Comparison of ENCODE assay signal across 1 cellular context in the genomic region with DNA sequence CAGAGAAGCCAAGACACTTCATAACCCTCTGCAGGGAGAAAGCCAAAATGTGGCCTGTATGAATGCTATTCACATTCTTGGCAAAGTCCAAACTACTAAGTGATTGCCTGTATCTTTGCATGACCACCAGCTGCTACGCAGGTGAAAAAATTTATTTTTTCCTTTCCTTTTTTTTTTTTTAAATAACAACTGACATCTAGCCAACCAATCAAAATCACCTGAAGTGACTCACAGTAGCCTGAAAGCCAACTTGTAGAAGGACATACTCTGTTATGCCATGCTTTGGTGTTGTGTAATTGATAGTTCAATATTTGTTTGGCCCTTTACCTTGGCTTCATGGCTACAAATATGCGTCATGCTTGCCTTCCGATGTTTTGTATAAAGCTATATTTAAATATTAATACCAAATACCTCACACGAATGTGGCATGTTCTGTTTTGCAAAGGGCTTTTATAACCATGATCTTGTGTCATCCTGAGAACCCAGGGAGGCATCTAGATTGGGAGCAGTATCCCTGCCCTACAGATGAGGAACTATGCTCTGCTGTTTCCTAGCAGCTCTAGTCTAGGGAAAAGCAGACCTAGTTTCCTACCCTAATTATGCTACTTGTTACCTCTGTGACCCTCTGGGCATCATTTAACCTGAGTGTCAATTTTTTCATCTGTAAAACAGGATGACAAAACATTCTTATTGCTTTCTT.
A peak's percentile ranks its signal among the peaks of the same experiment; 100 is the strongest.
TF ChIP-seq lines count a peak whose summit lies in the region.

No MANE protein-coding gene starts in this region.

TF ChIP-seq in HepG2, 621 proteins besides CTCF, POLR2A, EP300 and RAD21 (continued from another document and continues in another):
- TF ChIP-seq, protein P1, sequence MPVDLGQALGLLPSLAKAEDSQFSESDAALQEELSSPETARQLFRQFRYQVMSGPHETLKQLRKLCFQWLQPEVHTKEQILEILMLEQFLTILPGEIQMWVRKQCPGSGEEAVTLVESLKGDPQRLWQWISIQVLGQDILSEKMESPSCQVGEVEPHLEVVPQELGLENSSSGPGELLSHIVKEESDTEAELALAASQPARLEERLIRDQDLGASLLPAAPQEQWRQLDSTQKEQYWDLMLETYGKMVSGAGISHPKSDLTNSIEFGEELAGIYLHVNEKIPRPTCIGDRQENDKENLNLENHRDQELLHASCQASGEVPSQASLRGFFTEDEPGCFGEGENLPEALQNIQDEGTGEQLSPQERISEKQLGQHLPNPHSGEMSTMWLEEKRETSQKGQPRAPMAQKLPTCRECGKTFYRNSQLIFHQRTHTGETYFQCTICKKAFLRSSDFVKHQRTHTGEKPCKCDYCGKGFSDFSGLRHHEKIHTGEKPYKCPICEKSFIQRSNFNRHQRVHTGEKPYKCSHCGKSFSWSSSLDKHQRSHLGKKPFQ (CRISPR knock-in tag; IDR thresholded peaks at IDR 0.05; ENCODE audit: insufficient replicate concordance) = no peak
- TF ChIP-seq, protein P2, sequence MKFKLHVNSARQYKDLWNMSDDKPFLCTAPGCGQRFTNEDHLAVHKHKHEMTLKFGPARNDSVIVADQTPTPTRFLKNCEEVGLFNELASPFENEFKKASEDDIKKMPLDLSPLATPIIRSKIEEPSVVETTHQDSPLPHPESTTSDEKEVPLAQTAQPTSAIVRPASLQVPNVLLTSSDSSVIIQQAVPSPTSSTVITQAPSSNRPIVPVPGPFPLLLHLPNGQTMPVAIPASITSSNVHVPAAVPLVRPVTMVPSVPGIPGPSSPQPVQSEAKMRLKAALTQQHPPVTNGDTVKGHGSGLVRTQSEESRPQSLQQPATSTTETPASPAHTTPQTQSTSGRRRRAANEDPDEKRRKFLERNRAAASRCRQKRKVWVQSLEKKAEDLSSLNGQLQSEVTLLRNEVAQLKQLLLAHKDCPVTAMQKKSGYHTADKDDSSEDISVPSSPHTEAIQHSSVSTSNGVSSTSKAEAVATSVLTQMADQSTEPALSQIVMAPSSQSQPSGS (CRISPR knock-in tag; IDR thresholded peaks at IDR 0.05) = peak; percentile 87; the same call in 1 of the 2 replicates
- TF ChIP-seq, protein P3, sequence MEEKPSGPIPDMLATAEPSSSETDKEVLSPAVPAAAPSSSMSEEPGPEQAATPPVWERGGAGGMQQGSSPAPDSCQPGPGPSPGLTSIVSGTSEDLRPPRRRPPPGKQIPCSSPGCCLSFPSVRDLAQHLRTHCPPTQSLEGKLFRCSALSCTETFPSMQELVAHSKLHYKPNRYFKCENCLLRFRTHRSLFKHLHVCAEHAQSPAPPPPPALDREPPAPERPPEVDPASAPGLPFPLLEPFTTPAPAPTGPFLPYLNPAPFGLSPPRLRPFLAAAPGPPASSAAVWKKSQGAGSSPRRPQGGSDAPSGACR (CRISPR knock-in tag; IDR thresholded peaks at IDR 0.05) = no peak
- TF ChIP-seq, protein P4, sequence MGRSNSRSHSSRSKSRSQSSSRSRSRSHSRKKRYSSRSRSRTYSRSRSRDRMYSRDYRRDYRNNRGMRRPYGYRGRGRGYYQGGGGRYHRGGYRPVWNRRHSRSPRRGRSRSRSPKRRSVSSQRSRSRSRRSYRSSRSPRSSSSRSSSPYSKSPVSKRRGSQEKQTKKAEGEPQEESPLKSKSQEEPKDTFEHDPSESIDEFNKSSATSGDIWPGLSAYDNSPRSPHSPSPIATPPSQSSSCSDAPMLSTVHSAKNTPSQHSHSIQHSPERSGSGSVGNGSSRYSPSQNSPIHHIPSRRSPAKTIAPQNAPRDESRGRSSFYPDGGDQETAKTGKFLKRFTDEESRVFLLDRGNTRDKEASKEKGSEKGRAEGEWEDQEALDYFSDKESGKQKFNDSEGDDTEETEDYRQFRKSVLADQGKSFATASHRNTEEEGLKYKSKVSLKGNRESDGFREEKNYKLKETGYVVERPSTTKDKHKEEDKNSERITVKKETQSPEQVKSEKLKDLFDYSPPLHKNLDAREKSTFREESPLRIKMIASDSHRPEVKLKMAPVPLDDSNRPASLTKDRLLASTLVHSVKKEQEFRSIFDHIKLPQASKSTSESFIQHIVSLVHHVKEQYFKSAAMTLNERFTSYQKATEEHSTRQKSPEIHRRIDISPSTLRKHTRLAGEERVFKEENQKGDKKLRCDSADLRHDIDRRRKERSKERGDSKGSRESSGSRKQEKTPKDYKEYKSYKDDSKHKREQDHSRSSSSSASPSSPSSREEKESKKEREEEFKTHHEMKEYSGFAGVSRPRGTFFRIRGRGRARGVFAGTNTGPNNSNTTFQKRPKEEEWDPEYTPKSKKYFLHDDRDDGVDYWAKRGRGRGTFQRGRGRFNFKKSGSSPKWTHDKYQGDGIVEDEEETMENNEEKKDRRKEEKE (IDR thresholded peaks at IDR 0.05) = no peak
- no peak for TF ChIP-seq ZNF207 (IDR thresholded peaks at IDR 0.05; ENCODE audit: borderline replicate concordance)
- peak; percentile 69; the same call in 1 of the 2 replicates for TF ChIP-seq ISL2 (CRISPR knock-in tag; IDR thresholded peaks at IDR 0.05)
- TF ChIP-seq CBX1 (IDR thresholded peaks at IDR 0.05; ENCODE audit: low read depth) = no peak
- TF ChIP-seq ZNF7 (CRISPR knock-in tag; IDR thresholded peaks at IDR 0.05) = no peak
- no peak for TF ChIP-seq ZNF232 (CRISPR knock-in tag; IDR thresholded peaks at IDR 0.05; ENCODE audit: borderline replicate concordance)
- TF ChIP-seq, protein P5, sequence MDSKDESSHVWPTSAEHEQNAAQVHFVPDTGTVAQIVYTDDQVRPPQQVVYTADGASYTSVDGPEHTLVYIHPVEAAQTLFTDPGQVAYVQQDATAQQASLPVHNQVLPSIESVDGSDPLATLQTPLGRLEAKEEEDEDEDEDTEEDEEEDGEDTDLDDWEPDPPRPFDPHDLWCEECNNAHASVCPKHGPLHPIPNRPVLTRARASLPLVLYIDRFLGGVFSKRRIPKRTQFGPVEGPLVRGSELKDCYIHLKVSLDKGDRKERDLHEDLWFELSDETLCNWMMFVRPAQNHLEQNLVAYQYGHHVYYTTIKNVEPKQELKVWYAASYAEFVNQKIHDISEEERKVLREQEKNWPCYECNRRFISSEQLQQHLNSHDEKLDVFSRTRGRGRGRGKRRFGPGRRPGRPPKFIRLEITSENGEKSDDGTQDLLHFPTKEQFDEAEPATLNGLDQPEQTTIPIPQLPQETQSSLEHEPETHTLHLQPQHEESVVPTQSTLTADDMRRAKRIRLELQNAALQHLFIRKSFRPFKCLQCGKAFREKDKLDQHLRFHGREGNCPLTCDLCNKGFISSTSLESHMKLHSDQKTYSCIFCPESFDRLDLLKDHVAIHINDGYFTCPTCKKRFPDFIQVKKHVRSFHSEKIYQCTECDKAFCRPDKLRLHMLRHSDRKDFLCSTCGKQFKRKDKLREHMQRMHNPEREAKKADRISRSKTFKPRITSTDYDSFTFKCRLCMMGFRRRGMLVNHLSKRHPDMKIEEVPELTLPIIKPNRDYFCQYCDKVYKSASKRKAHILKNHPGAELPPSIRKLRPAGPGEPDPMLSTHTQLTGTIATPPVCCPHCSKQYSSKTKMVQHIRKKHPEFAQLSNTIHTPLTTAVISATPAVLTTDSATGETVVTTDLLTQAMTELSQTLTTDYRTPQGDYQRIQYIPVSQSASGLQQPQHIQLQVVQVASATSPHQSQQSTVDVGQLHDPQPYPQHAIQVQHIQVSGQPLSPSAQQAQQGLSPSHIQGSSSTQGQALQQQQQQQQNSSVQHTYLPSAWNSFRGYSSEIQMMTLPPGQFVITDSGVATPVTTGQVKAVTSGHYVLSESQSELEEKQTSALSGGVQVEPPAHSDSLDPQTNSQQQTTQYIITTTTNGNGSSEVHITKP (CRISPR knock-in tag; IDR thresholded peaks at IDR 0.05; ENCODE audit: low read depth) = no peak
- TF ChIP-seq RBAK (CRISPR knock-in tag; IDR thresholded peaks at IDR 0.05) = no peak
- no peak for TF ChIP-seq ZNF260 (CRISPR knock-in tag; IDR thresholded peaks at IDR 0.05; ENCODE audit: borderline replicate concordance, low read depth)
- no peak for TF ChIP-seq ZNF713 (CRISPR knock-in tag; IDR thresholded peaks at IDR 0.05)
- no peak for TF ChIP-seq TAF1 (CRISPR knock-in tag; IDR thresholded peaks at IDR 0.05)
- TF ChIP-seq, protein P6, sequence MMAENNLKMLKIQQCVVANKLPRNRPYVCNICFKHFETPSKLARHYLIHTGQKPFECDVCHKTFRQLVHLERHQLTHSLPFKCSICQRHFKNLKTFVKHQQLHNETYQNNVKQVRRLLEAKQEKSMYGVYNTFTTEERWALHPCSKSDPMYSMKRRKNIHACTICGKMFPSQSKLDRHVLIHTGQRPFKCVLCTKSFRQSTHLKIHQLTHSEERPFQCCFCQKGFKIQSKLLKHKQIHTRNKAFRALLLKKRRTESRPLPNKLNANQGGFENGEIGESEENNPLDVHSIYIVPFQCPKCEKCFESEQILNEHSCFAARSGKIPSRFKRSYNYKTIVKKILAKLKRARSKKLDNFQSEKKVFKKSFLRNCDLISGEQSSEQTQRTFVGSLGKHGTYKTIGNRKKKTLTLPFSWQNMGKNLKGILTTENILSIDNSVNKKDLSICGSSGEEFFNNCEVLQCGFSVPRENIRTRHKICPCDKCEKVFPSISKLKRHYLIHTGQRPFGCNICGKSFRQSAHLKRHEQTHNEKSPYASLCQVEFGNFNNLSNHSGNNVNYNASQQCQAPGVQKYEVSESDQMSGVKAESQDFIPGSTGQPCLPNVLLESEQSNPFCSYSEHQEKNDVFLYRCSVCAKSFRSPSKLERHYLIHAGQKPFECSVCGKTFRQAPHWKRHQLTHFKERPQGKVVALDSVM (CRISPR knock-in tag; IDR thresholded peaks at IDR 0.05) = no peak
- TF ChIP-seq ZNF274 (CRISPR knock-in tag; IDR thresholded peaks at IDR 0.05) = no peak
- no peak for TF ChIP-seq ZNF670 (CRISPR knock-in tag; IDR thresholded peaks at IDR 0.05; ENCODE audit: borderline replicate concordance)
- TF ChIP-seq, protein P7, sequence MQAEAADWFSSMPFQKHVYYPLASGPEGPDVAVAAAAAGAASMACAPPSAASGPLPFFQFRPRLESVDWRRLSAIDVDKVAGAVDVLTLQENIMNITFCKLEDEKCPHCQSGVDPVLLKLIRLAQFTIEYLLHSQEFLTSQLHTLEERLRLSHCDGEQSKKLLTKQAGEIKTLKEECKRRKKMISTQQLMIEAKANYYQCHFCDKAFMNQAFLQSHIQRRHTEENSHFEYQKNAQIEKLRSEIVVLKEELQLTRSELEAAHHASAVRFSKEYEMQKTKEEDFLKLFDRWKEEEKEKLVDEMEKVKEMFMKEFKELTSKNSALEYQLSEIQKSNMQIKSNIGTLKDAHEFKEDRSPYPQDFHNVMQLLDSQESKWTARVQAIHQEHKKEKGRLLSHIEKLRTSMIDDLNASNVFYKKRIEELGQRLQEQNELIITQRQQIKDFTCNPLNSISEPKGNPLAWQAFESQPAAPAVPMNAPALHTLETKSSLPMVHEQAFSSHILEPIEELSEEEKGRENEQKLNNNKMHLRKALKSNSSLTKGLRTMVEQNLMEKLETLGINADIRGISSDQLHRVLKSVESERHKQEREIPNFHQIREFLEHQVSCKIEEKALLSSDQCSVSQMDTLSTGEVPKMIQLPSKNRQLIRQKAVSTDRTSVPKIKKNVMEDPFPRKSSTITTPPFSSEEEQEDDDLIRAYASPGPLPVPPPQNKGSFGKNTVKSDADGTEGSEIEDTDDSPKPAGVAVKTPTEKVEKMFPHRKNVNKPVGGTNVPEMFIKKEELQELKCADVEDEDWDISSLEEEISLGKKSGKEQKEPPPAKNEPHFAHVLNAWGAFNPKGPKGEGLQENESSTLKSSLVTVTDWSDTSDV (CRISPR knock-in tag; IDR thresholded peaks at IDR 0.05) = no peak
- TF ChIP-seq, protein P8, sequence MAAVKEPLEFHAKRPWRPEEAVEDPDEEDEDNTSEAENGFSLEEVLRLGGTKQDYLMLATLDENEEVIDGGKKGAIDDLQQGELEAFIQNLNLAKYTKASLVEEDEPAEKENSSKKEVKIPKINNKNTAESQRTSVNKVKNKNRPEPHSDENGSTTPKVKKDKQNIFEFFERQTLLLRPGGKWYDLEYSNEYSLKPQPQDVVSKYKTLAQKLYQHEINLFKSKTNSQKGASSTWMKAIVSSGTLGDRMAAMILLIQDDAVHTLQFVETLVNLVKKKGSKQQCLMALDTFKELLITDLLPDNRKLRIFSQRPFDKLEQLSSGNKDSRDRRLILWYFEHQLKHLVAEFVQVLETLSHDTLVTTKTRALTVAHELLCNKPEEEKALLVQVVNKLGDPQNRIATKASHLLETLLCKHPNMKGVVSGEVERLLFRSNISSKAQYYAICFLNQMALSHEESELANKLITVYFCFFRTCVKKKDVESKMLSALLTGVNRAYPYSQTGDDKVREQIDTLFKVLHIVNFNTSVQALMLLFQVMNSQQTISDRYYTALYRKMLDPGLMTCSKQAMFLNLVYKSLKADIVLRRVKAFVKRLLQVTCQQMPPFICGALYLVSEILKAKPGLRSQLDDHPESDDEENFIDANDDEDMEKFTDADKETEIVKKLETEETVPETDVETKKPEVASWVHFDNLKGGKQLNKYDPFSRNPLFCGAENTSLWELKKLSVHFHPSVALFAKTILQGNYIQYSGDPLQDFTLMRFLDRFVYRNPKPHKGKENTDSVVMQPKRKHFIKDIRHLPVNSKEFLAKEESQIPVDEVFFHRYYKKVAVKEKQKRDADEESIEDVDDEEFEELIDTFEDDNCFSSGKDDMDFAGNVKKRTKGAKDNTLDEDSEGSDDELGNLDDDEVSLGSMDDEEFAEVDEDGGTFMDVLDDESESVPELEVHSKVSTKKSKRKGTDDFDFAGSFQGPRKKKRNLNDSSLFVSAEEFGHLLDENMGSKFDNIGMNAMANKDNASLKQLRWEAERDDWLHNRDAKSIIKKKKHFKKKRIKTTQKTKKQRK (IDR thresholded peaks at IDR 0.05; ENCODE audit: low read length) = no peak
- TF ChIP-seq HNRNPUL1 (IDR thresholded peaks at IDR 0.05; ENCODE audit: low read depth, low read length) = no peak
- no peak for TF ChIP-seq ADNP (CRISPR knock-in tag; IDR thresholded peaks at IDR 0.05)
- TF ChIP-seq ZNF577 (CRISPR knock-in tag; IDR thresholded peaks at IDR 0.05; ENCODE audit: borderline replicate concordance, low read depth) = no peak
- no peak for TF ChIP-seq MEIS2 (CRISPR knock-in tag; IDR thresholded peaks at IDR 0.05)
- peak; percentile 94 for TF ChIP-seq RARA (CRISPR knock-in tag; IDR thresholded peaks at IDR 0.05)
- TF ChIP-seq, protein P9, sequence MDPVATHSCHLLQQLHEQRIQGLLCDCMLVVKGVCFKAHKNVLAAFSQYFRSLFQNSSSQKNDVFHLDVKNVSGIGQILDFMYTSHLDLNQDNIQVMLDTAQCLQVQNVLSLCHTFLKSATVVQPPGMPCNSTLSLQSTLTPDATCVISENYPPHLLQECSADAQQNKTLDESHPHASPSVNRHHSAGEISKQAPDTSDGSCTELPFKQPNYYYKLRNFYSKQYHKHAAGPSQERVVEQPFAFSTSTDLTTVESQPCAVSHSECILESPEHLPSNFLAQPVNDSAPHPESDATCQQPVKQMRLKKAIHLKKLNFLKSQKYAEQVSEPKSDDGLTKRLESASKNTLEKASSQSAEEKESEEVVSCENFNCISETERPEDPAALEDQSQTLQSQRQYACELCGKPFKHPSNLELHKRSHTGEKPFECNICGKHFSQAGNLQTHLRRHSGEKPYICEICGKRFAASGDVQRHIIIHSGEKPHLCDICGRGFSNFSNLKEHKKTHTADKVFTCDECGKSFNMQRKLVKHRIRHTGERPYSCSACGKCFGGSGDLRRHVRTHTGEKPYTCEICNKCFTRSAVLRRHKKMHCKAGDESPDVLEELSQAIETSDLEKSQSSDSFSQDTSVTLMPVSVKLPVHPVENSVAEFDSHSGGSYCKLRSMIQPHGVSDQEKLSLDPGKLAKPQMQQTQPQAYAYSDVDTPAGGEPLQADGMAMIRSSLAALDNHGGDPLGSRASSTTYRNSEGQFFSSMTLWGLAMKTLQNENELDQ (CRISPR knock-in tag; IDR thresholded peaks at IDR 0.05; ENCODE audit: borderline replicate concordance) = no peak
- peak; percentile 85 for TF ChIP-seq NFYB (CRISPR knock-in tag; IDR thresholded peaks at IDR 0.05)
- no peak for TF ChIP-seq RFX5 (IDR thresholded peaks at IDR 0.05; ENCODE audit: low read depth, low read length)
- TF ChIP-seq, protein P10, sequence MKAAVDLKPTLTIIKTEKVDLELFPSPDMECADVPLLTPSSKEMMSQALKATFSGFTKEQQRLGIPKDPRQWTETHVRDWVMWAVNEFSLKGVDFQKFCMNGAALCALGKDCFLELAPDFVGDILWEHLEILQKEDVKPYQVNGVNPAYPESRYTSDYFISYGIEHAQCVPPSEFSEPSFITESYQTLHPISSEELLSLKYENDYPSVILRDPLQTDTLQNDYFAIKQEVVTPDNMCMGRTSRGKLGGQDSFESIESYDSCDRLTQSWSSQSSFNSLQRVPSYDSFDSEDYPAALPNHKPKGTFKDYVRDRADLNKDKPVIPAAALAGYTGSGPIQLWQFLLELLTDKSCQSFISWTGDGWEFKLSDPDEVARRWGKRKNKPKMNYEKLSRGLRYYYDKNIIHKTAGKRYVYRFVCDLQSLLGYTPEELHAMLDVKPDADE (CRISPR knock-in tag; IDR thresholded peaks at IDR 0.05) = no peak
